13 cellular contexts compared by ENCODE assay signal in genomic region chr18:7666195-7666776, GRCh38.
"Had no signal": no experiment of that assay in that cellular context is flagged by ENCODE, and none has a peak within 500 bp of the region (broad histone marks: within the 10 kb centered on the region; RNA-seq: fewer than 3 reads in every experiment).

No MANE protein-coding gene starts in this region.

- H3K4me1 Mint-ChIP-seq: activated naive CD4-positive, alpha-beta T cell treated with anti-CD3 and anti-CD28 coated beads, Interleukin-2, amount 10 ng/mL, durations not matched to agents 7 days and 5 days; central memory CD8-positive, alpha-beta T cell; naive thymus-derived CD8-positive, alpha-beta T cell; T-helper 17 cell had no signal

- H3K4me3 Mint-ChIP-seq: activated naive CD4-positive, alpha-beta T cell treated with anti-CD3 and anti-CD28 coated beads, Interleukin-2, amount 10 ng/mL, durations not matched to agents 7 days and 5 days; central memory CD8-positive, alpha-beta T cell; dendritic cell treated with granulocyte-macrophage colony-stimulating factor and Interleukin-4, amounts not matched to agents 40 ng/mL and 50 ng/mL, for 4 days; effector memory CD8-positive, alpha-beta T cell; naive thymus-derived CD8-positive, alpha-beta T cell; T-helper 17 cell had no signal

- ATAC-seq: effector memory CD8-positive, alpha-beta T cell; esophagus mucosa; mucosa of descending colon; naive thymus-derived CD8-positive, alpha-beta T cell; stimulated activated naive CD8-positive, alpha-beta T cell treated with anti-CD3 and anti-CD28 coated beads, Interleukin-15, Interleukin-2, amounts not matched to agents 100 U/mL and 50 U/mL, for 24 hours; T-helper 17 cell had no signal

- DNase-seq: activated naive CD4-positive, alpha-beta T cell treated with anti-CD3 and anti-CD28 coated beads, Interleukin-2, amount 10 ng/mL, durations not matched to agents 7 days and 5 days; adrenal gland; effector memory CD8-positive, alpha-beta T cell; mucosa of descending colon; naive thymus-derived CD8-positive, alpha-beta T cell; stimulated activated CD4-positive, alpha-beta T cell treated with anti-CD3 and anti-CD28 coated beads, Interleukin-2, amount 100 ng/mL, for 48 hours; stimulated activated CD8-positive, alpha-beta memory T cell treated with anti-CD3 and anti-CD28 coated beads, Interleukin-4, amount 100 ng/mL, for 48 hours; stimulated activated naive CD8-positive, alpha-beta T cell treated with anti-CD3 and anti-CD28 coated beads, Interleukin-15, Interleukin-2, amounts not matched to agents 100 U/mL and 50 U/mL, for 24 hours; T-helper 17 cell had no signal

- H3K9me3 Mint-ChIP-seq: activated T-helper 2 cell treated with anti-CD3 and anti-CD28 coated beads, Interferon-gamma antibody, Interleukin-2, Interleukin-4, amounts not matched to agents 10 μg/mL and 5 μg/mL and 100 μg/mL, durations not matched to agents 14 hours and 24 hours and 36 hours; central memory CD8-positive, alpha-beta T cell; dendritic cell treated with granulocyte-macrophage colony-stimulating factor and Interleukin-4, amounts not matched to agents 40 ng/mL and 50 ng/mL, for 4 days had no signal

- H3K27ac Mint-ChIP-seq: activated naive CD4-positive, alpha-beta T cell treated with anti-CD3 and anti-CD28 coated beads, Interleukin-2, amount 10 ng/mL, durations not matched to agents 7 days and 5 days; activated T-helper 2 cell treated with anti-CD3 and anti-CD28 coated beads, Interferon-gamma antibody, Interleukin-2, Interleukin-4, amounts not matched to agents 10 μg/mL and 5 μg/mL and 100 μg/mL, durations not matched to agents 14 hours and 24 hours and 36 hours; dendritic cell treated with granulocyte-macrophage colony-stimulating factor and Interleukin-4, amounts not matched to agents 40 ng/mL and 50 ng/mL, for 4 days; effector memory CD8-positive, alpha-beta T cell; naive thymus-derived CD8-positive, alpha-beta T cell; T-helper 17 cell had no signal

- H3K27me3 Mint-ChIP-seq: activated naive CD4-positive, alpha-beta T cell treated with anti-CD3 and anti-CD28 coated beads, Interleukin-2, amount 10 ng/mL, durations not matched to agents 7 days and 5 days; central memory CD8-positive, alpha-beta T cell; dendritic cell treated with granulocyte-macrophage colony-stimulating factor and Interleukin-4, amounts not matched to agents 40 ng/mL and 50 ng/mL, for 4 days; effector memory CD8-positive, alpha-beta T cell; T-helper 17 cell had no signal

- H3K36me3 Mint-ChIP-seq: activated naive CD4-positive, alpha-beta T cell treated with anti-CD3 and anti-CD28 coated beads, Interleukin-2, amount 10 ng/mL, durations not matched to agents 7 days and 5 days; naive thymus-derived CD8-positive, alpha-beta T cell had no signal
